In genomic region chr14:63438065-63438757, GRCh38 we compare ENCODE assay signal across 8 cellular contexts.
DNase-seq lines count a peak whose midpoint lies in the region; ATAC-seq and TF ChIP-seq lines count a peak whose summit lies in the region.

No MANE protein-coding gene starts in this region.

- TF ChIP-seq CTCF in LNCAP (IDR thresholded peaks at IDR 0.05) (peak; percentile 32; the same call in 1 of the 2 replicates), fibroblast of the aortic adventitia (IDR thresholded peaks at IDR 0.05; ENCODE audit: insufficient read depth, low read length) (peak; percentile 16), ovary (IDR thresholded peaks at IDR 0.05) (no peak)

- CTCF ChIA-PET in activated CD4-positive, alpha-beta memory T cell treated with anti-CD3 and anti-CD28 coated beads for 36 hours (lab: Charles Lee) = interaction anchor here (0.6 to 1.6 kb wide), 6 partner anchors 11 to 418 kb away, joined by 3 to 4 read pairs (median 3); no protein-coding TSS in a partner anchor

- no peaks in the 10 kb centered on the region for H3K36me3 ChIP-seq in ovary

- no peaks in the 10 kb centered on the region for H3K27me3 ChIP-seq in ovary

- no peaks in the 10 kb centered on the region for H3K9me3 Mint-ChIP-seq in activated CD4-positive, alpha-beta memory T cell treated with anti-CD3 and anti-CD28 coated beads for 36 hours

- H3K27ac ChIP-seq in ovary = peak overlapping the region in 1 of 2 donors; percentile 53

- TF ChIP-seq POLR2A in ovary (IDR thresholded peaks at IDR 0.05) = no peak

- intact Hi-C loops in activated CD4-positive, alpha-beta memory T cell treated with anti-CD3 and anti-CD28 coated beads for 36 hours (cut with micrococcal nuclease) = loop anchor here (5.0 kb wide), 1 partner anchor 34 kb away; no protein-coding TSS in a partner anchor
- intact Hi-C loops in ovary (cut with DNase I) = no loop called here

- H3K27me3 Mint-ChIP-seq in activated CD4-positive, alpha-beta memory T cell treated with anti-CD3 and anti-CD28 coated beads for 36 hours = no peaks in the 10 kb centered on the region

- DNase-seq in activated naive CD4-positive, alpha-beta T cell treated with Interleukin-2 at 50 U/mL for 16 hours = peak; percentile 24
- DNase-seq in activated naive CD4-positive, alpha-beta T cell (lab: John Stamatoyannopoulos, UW) = no peak
- peak; percentile 22 for DNase-seq in activated CD4-positive, alpha-beta memory T cell treated with anti-CD3 and anti-CD28 coated beads for 36 hours
- DNase-seq in fibroblast of the aortic adventitia (ENCODE audit: low read depth) (peak; percentile 99), ovary (peak; percentile 53 to 73 (median 59)), DMS153 treated with DMSO at 0.1 percent for 48 hours (lab: John Stamatoyannopoulos, UW; ENCODE audit: unreplicated experiment) (no peak)

- no peak for ATAC-seq in GM21447 (IDR thresholded peaks at IDR 0.05; ENCODE audit: unreplicated experiment)

- no peak for TF ChIP-seq EP300 in ovary (IDR thresholded peaks at IDR 0.05)

- peaks cover 7% of the 10 kb centered on the region for H3K36me3 Mint-ChIP-seq in activated CD4-positive, alpha-beta memory T cell treated with anti-CD3 and anti-CD28 coated beads for 36 hours

- H3K4me3 Mint-ChIP-seq in activated CD4-positive, alpha-beta memory T cell treated with anti-CD3 and anti-CD28 coated beads for 36 hours = no peak overlapping the region

- POLR2A ChIA-PET in activated CD4-positive, alpha-beta memory T cell treated with anti-CD3 and anti-CD28 coated beads for 36 hours (lab: Charles Lee) = interaction anchor here (1.5 kb wide), 1 partner anchor 34 kb away, joined by 3 read pairs; no protein-coding TSS in a partner anchor

- H3K9me3 ChIP-seq in ovary = no peaks in the 10 kb centered on the region

- WGBS in ovary, 3 donors = 6 to 10% (median 7%) methylated on average over 1 of the region's 1 CpG

- H3K4me3 ChIP-seq in fibroblast of the aortic adventitia (ENCODE audit: low read depth, low read length) = peak overlapping the region; percentile 47
- H3K4me3 ChIP-seq in ovary = no peak overlapping the region

- peaks cover 18% of the 10 kb centered on the region for H3K4me1 ChIP-seq in ovary (ENCODE audit: insufficient read depth)

- peaks cover 51% of the 10 kb centered on the region for H3K4me1 Mint-ChIP-seq in activated CD4-positive, alpha-beta memory T cell treated with anti-CD3 and anti-CD28 coated beads for 36 hours (ENCODE audit: low read depth)

- H3K27ac Mint-ChIP-seq in activated CD4-positive, alpha-beta memory T cell treated with anti-CD3 and anti-CD28 coated beads for 36 hours = no peak overlapping the region

Comparison
In these comparisons a context has a peak if more than half of its experiments do, and no peak if none do; other contexts are left out.
1. DNase-seq: peak in activated naive CD4-positive, alpha-beta T cell treated with Interleukin-2 at 50 U/mL for 16 hours (single experiment), activated CD4-positive, alpha-beta memory T cell treated with anti-CD3 and anti-CD28 coated beads for 36 hours (single experiment), fibroblast of the aortic adventitia (single experiment) and ovary (5 of 5); none in activated naive CD4-positive, alpha-beta T cell (0 of 4) and DMS153 treated with DMSO at 0.1 percent for 48 hours (single experiment).
2. CTCF ChIP-seq: peak in LNCAP (single experiment) and fibroblast of the aortic adventitia (single experiment); none in ovary (0 of 3).